Comparison of ENCODE assay signal across 8 cellular contexts in genomic region chr19:47598407-47599349, GRCh38. TPM values are rescaled to one million over a fixed set of nuclear protein-coding genes. Genes with fewer than 3 reads are reported as not detected.
A peak's percentile ranks its signal among the peaks of the same experiment; 100 is the strongest.
DNase-seq lines count a peak whose midpoint lies in the region.

No MANE protein-coding gene starts in this region.

- H3K27me3 ChIP-seq in iPS-15b (ENCODE audit: control insufficient read depth, insufficient read depth, low read length) (no peaks in the 10 kb centered on the region), skeletal muscle satellite cell (ENCODE audit: control insufficient read depth, insufficient read depth, low read length) (no peaks in the 10 kb centered on the region)

- H3K9ac ChIP-seq in iPS-15b (ENCODE audit: low read depth, low read length) = peak overlapping the region; percentile 79
- H3K9ac ChIP-seq in skeletal muscle satellite cell (ENCODE audit: low read depth, low read length) = peak overlapping the region; percentile 89

- H3K4me1 ChIP-seq in iPS-15b (ENCODE audit: control insufficient read depth, insufficient read depth, low read length) (peaks cover 5% of the 10 kb centered on the region), skeletal muscle satellite cell (ENCODE audit: control insufficient read depth, insufficient read depth, low read length) (peaks cover 22% of the 10 kb centered on the region)

- H3K9me3 ChIP-seq in iPS-15b (ENCODE audit: control insufficient read depth, insufficient read depth, low read length) = no peaks in the 10 kb centered on the region
- H3K9me3 ChIP-seq in skeletal muscle satellite cell (replicated peaks; ENCODE audit: low read length) = no peaks in the 10 kb centered on the region

- DNase-seq in ACHN (peak; percentile 92), HPDE6-E6E7 (ENCODE audit: extremely low spot score) (peak; percentile 91), amniotic stem cell (lab: John Stamatoyannopoulos, UW) (peak; percentile 91), middle frontal gyrus (ENCODE audit: extremely low spot score, low spot score) (no peak)
- DNase-seq in activated CD4-positive, CD25-positive, alpha-beta regulatory T cell (lab: John Stamatoyannopoulos, UW) = no peak
- no peak for DNase-seq in activated CD4-positive, alpha-beta T cell treated with anti-CD3 and anti-CD28 coated beads for 1 hour

- H3K4me3 ChIP-seq in iPS-15b (ENCODE audit: low read depth, low read length) = peak overlapping the region; percentile 74
- H3K4me3 ChIP-seq in skeletal muscle satellite cell (ENCODE audit: low read length) = peak overlapping the region; percentile 82

- H3K4me2 ChIP-seq in skeletal muscle satellite cell (ENCODE audit: low read length) = peak overlapping the region; percentile 94

- H3K36me3 ChIP-seq in iPS-15b (ENCODE audit: control insufficient read depth, insufficient read depth, low read length) = no peaks in the 10 kb centered on the region
- no peaks in the 10 kb centered on the region for H3K36me3 ChIP-seq in skeletal muscle satellite cell (ENCODE audit: insufficient read depth, low read length)

- in situ Hi-C loops in ACHN (cut with HindIII; ENCODE audit: low pct_ligation_motif_present, low pct_unique_long_range_greater_than_20kb, low sequenced_read_pairs) = no loop called here

RNA-seq across cellular contexts. Expression of gene BICRA, which starts 10.3 kb away (rescaled TPM):
- total RNA-seq in skeletal muscle satellite cell (2012; rRNA removed) = 9.2 and 12.2 TPM in 2 replicates

RNA-seq across cellular contexts. Expression of gene ZNF541, which starts 25.7 kb away (rescaled TPM):
- total RNA-seq in skeletal muscle satellite cell (2012; rRNA removed) = under 0.01 TPM in 2 replicates

Comparison
In these comparisons a context has a peak if more than half of its experiments do, and no peak if none do; other contexts are left out.
1. DNase-seq: peak in ACHN (single experiment), HPDE6-E6E7 (single experiment) and amniotic stem cell (single experiment); none in middle frontal gyrus (single experiment), activated CD4-positive, CD25-positive, alpha-beta regulatory T cell (0 of 4) and activated CD4-positive, alpha-beta T cell treated with anti-CD3 and anti-CD28 coated beads for 1 hour (single experiment).